ENCODE assay signal across 9 cellular contexts in genomic region chr5:170420809-170421412, GRCh38. TPM values are rescaled to one million over a fixed set of nuclear protein-coding genes. Genes with fewer than 3 reads are reported as not detected.
DNase-seq lines count a peak whose midpoint lies in the region; ATAC-seq lines count a peak whose summit lies in the region.
"Had no signal": no experiment of that assay in that cellular context is flagged by ENCODE, and none has a peak within 500 bp of the region (broad histone marks: within the 10 kb centered on the region; RNA-seq: fewer than 3 reads in every experiment).

No MANE protein-coding gene starts in this region.

- H3K36me3 Mint-ChIP-seq in stimulated activated naive B cell treated with anti-CD40 and anti-IgM and Interleukin-4, amounts not matched to agents 10 μg/mL and 1 μg/mL and 100 μg/mL, for 72 hours, result no peaks in the 10 kb centered on the region

- peaks cover 10 to 17% of the 10 kb centered on the region in 2 donors for H3K27me3 Mint-ChIP-seq in stimulated activated naive B cell treated with anti-CD40 and anti-IgM and Interleukin-4, amounts not matched to agents 10 μg/mL and 1 μg/mL and 100 μg/mL, for 72 hours

- DNase-seq in EL (peak; percentile 62), NCI-H748 treated with DMSO at 0.1 percent for 48 hours (lab: John Stamatoyannopoulos, UW) (peak; percentile 76), lung microvascular endothelial cell (ENCODE audit: low read depth in 2 of 2) (peak; percentile 81 to 83)
- peak; percentile 29 to 62 for DNase-seq in activated CD4-positive, alpha-beta T cell treated with anti-CD3 and anti-CD28 coated beads, Interleukin-2, amount 50 U/mL, for 48 hours
- peak; percentile 43 for DNase-seq in effector CD8-positive, alpha-beta T cell (lab: John Stamatoyannopoulos, UW)
- DNase-seq in stimulated activated naive B cell treated with anti-CD40 and anti-IgM and Interleukin-4, amounts not matched to agents 10 μg/mL and 1 μg/mL and 100 μg/mL, for 72 hours, result peak; percentile 44

- H3K4me1 Mint-ChIP-seq in stimulated activated naive B cell treated with anti-CD40 and anti-IgM and Interleukin-4, amounts not matched to agents 10 μg/mL and 1 μg/mL and 100 μg/mL, for 72 hours, result peaks cover 3 to 6% of the 10 kb centered on the region in 2 donors

- no peak overlapping the region for H3K27ac Mint-ChIP-seq in stimulated activated naive B cell treated with anti-CD40 and anti-IgM and Interleukin-4, amounts not matched to agents 10 μg/mL and 1 μg/mL and 100 μg/mL, for 72 hours
- H3K27ac Mint-ChIP-seq: dendritic cell treated with granulocyte-macrophage colony-stimulating factor and Interleukin-4, amounts not matched to agents 40 ng/mL and 50 ng/mL, for 4 days had no signal

- H3K9me3 Mint-ChIP-seq in stimulated activated naive B cell treated with anti-CD40 and anti-IgM and Interleukin-4, amounts not matched to agents 10 μg/mL and 1 μg/mL and 100 μg/mL, for 72 hours, result no peaks in the 10 kb centered on the region
- H3K9me3 Mint-ChIP-seq: dendritic cell treated with granulocyte-macrophage colony-stimulating factor and Interleukin-4, amounts not matched to agents 40 ng/mL and 50 ng/mL, for 4 days had no signal

- ATAC-seq in HG02938 (IDR thresholded peaks at IDR 0.05; ENCODE audit: unreplicated experiment), result peak; percentile 52
- peak; percentile 67 to 79 for ATAC-seq in stimulated activated naive B cell treated with anti-CD40 and anti-IgM and Interleukin-4, amounts not matched to agents 10 μg/mL and 1 μg/mL and 100 μg/mL, for 72 hours (replicated peaks)
- ATAC-seq in GM19035 (IDR thresholded peaks at IDR 0.05; ENCODE audit: unreplicated experiment), result no peak

- H3K4me3 Mint-ChIP-seq in stimulated activated naive B cell treated with anti-CD40 and anti-IgM and Interleukin-4, amounts not matched to agents 10 μg/mL and 1 μg/mL and 100 μg/mL, for 72 hours, result no peak overlapping the region
- H3K4me3 Mint-ChIP-seq: dendritic cell treated with granulocyte-macrophage colony-stimulating factor and Interleukin-4, amounts not matched to agents 40 ng/mL and 50 ng/mL, for 4 days had no signal

RNA-seq across cellular contexts. Expression of gene KCNMB1, which starts 31.7 kb away (rescaled TPM):
- total RNA-seq in lung microvascular endothelial cell, result not detected in 2 replicates
